36 cellular contexts compared by ENCODE assay signal in genomic region chr2:230307485-230307884, GRCh38. TPM values are rescaled to one million over a fixed set of nuclear protein-coding genes. Genes with fewer than 3 reads are reported as not detected.
"Had no signal": no experiment of that assay in that cellular context is flagged by ENCODE, and none has a peak within 500 bp of the region (broad histone marks: within the 10 kb centered on the region; RNA-seq: fewer than 3 reads in every experiment).

No MANE protein-coding gene starts in this region.

- H3K36me3 ChIP-seq: adrenal gland, ascending aorta, cardiac muscle cell had no signal

- H3K4me1 Mint-ChIP-seq: activated CD4-positive, alpha-beta memory T cell treated with anti-CD3 and anti-CD28 coated beads, Interleukin-2, amount 10 ng/mL, durations not matched to agents 7 days and 5 days; activated CD4-positive, alpha-beta T cell treated with anti-CD3 and anti-CD28 coated beads for 36 hours; activated CD8-positive, alpha-beta memory T cell treated with anti-CD3 and anti-CD28 coated beads, Interleukin-2, amount 10 ng/mL, durations not matched to agents 7 days and 5 days; brain had no signal

- H3K27ac Mint-ChIP-seq: activated CD4-positive, alpha-beta memory T cell treated with anti-CD3 and anti-CD28 coated beads, Interleukin-2, amount 10 ng/mL, durations not matched to agents 7 days and 5 days; activated CD4-positive, alpha-beta T cell treated with anti-CD3 and anti-CD28 coated beads for 36 hours; activated CD4-positive, alpha-beta T cell treated with anti-CD3 and anti-CD28 coated beads, Interleukin-2, amount 10 ng/mL, durations not matched to agents 7 days and 5 days; activated CD8-positive, alpha-beta memory T cell treated with anti-CD3 and anti-CD28 coated beads, Interleukin-2, amount 10 ng/mL, durations not matched to agents 7 days and 5 days; activated naive CD8-positive, alpha-beta T cell treated with anti-CD3 and anti-CD28 coated beads for 36 hours; activated T-cell treated with anti-CD3 and anti-CD28 coated beads, Interleukin-2, amount 50 U/mL, for 24 hours; activated T-helper 2 cell treated with anti-CD3 and anti-CD28 coated beads, Interferon-gamma antibody, Interleukin-2, Interleukin-4, amounts not matched to agents 10 μg/mL and 5 μg/mL and 100 μg/mL, durations not matched to agents 14 hours and 24 hours and 36 hours; brain; T-helper 1 cell treated with Interleukin-12 subunit alpha and Interleukin-12 subunit beta and Interleukin-4 antibody, amounts not matched to agents 30 μg/mL and 1 μg/mL, for 36 hours; T-helper 2 cell treated with Interferon-gamma antibody and Interleukin-4, amounts not matched to agents 5 μg/mL and 100 μg/mL, for 36 hours had no signal

- H3K27ac ChIP-seq: adrenal gland, ascending aorta, cardiac muscle cell, VCaP had no signal

- H3K36me3 Mint-ChIP-seq: brain had no signal

- ATAC-seq: activated CD4-positive, alpha-beta T cell treated with anti-CD3 and anti-CD28 coated beads for 36 hours; activated CD4-positive, CD25-positive, alpha-beta regulatory T cell treated with anti-CD3 and anti-CD28 coated beads, Interleukin-2, amount 50 U/mL, for 24 hours; activated CD8-positive, alpha-beta memory T cell treated with anti-CD3 and anti-CD28 coated beads, Interleukin-2, amount 10 ng/mL, durations not matched to agents 7 days and 5 days; activated CD8-positive, alpha-beta T cell treated with anti-CD3 and anti-CD28 coated beads, Interleukin-2, amount 10 ng/mL, durations not matched to agents 7 days and 5 days; activated naive CD4-positive, alpha-beta T cell treated with anti-CD3 and anti-CD28 coated beads, Interleukin-2, amount 50 U/mL, for 72 hours had no signal

- H3K9me3 ChIP-seq: adrenal gland had no signal

- H3K4me3 ChIP-seq: adrenal gland, ascending aorta, cardiac muscle cell had no signal

- DNase-seq: activated CD4-positive, alpha-beta memory T cell treated with anti-CD3 and anti-CD28 coated beads, Interleukin-2, amount 10 ng/mL, durations not matched to agents 7 days and 5 days; activated CD4-positive, alpha-beta T cell treated with anti-CD3 and anti-CD28 coated beads for 1 hour; activated CD4-positive, alpha-beta T cell treated with anti-CD3 and anti-CD28 coated beads for 36 hours; activated CD4-positive, alpha-beta T cell treated with anti-CD3 and anti-CD28 coated beads for 48 hours; activated CD4-positive, alpha-beta T cell treated with anti-CD3 and anti-CD28 coated beads, Interleukin-2, amount 10 ng/mL, durations not matched to agents 7 days and 5 days; activated CD4-positive, alpha-beta T cell treated with anti-CD3 and anti-CD28 coated beads, Interleukin-2, amount 50 U/mL, for 48 hours; activated CD4-positive, CD25-positive, alpha-beta regulatory T cell; activated CD8-positive, alpha-beta memory T cell treated with anti-CD3 and anti-CD28 coated beads for 24 hours; activated CD8-positive, alpha-beta memory T cell treated with anti-CD3 and anti-CD28 coated beads, Interleukin-2, amount 10 ng/mL, durations not matched to agents 7 days and 5 days; activated CD8-positive, alpha-beta memory T cell treated with anti-CD3 and anti-CD28 coated beads, Interleukin-2, amount 50 U/mL, for 48 hours; activated CD8-positive, alpha-beta T cell treated with anti-CD3 and anti-CD28 coated beads, Interleukin-2, amount 10 ng/mL, durations not matched to agents 7 days and 5 days; activated effector memory CD4-positive, alpha-beta T cell treated with Interleukin-2 at 50 U/mL for 16 hours; activated gamma-delta T cell; activated naive CD4-positive, alpha-beta T cell treated with anti-CD3 and anti-CD28 coated beads, Interleukin-2, amount 50 U/mL, for 16 hours; activated naive CD4-positive, alpha-beta T cell treated with Interleukin-2 at 50 U/mL for 16 hours; activated naive CD8-positive, alpha-beta T cell treated with anti-CD3 and anti-CD28 coated beads for 36 hours; activated T-cell treated with anti-CD3 and anti-CD28 coated beads, Interleukin-2, amount 50 U/mL, for 24 hours; activated T-cell treated with anti-CD3 and anti-CD28 coated beads, Interleukin-2, amount 50 U/mL, for 48 hours; adrenal gland; amniotic stem cell; anterior cingulate cortex; caudate nucleus; SW 1271; T-helper 1 cell; T-helper 2 cell; T-helper 9 cell had no signal

- H3K4me3 Mint-ChIP-seq: activated CD4-positive, alpha-beta memory T cell treated with anti-CD3 and anti-CD28 coated beads, Interleukin-2, amount 10 ng/mL, durations not matched to agents 7 days and 5 days; activated CD4-positive, alpha-beta T cell treated with anti-CD3 and anti-CD28 coated beads for 36 hours; activated CD4-positive, alpha-beta T cell treated with anti-CD3 and anti-CD28 coated beads, Interleukin-2, amount 10 ng/mL, durations not matched to agents 7 days and 5 days; activated CD8-positive, alpha-beta memory T cell treated with anti-CD3 and anti-CD28 coated beads, Interleukin-2, amount 10 ng/mL, durations not matched to agents 7 days and 5 days; activated CD8-positive, alpha-beta T cell treated with anti-CD3 and anti-CD28 coated beads, Interleukin-2, amount 10 ng/mL, durations not matched to agents 7 days and 5 days; activated naive CD8-positive, alpha-beta T cell treated with anti-CD3 and anti-CD28 coated beads for 36 hours; activated T-cell treated with anti-CD3 and anti-CD28 coated beads, Interleukin-2, amount 50 U/mL, for 24 hours; brain; central memory CD8-positive, alpha-beta T cell; T-helper 1 cell treated with Interleukin-12 subunit alpha and Interleukin-12 subunit beta and Interleukin-4 antibody, amounts not matched to agents 30 μg/mL and 1 μg/mL, for 36 hours; T-helper 2 cell treated with Interferon-gamma antibody and Interleukin-4, amounts not matched to agents 5 μg/mL and 100 μg/mL, for 36 hours had no signal

- H3K27me3 ChIP-seq: adrenal gland, ascending aorta, cardiac muscle cell had no signal

- H3K4me1 ChIP-seq: adrenal gland, ascending aorta had no signal

- H3K27me3 Mint-ChIP-seq: activated CD4-positive, alpha-beta memory T cell treated with anti-CD3 and anti-CD28 coated beads, Interleukin-2, amount 10 ng/mL, durations not matched to agents 7 days and 5 days; activated CD4-positive, alpha-beta T cell treated with anti-CD3 and anti-CD28 coated beads for 36 hours; activated CD4-positive, alpha-beta T cell treated with anti-CD3 and anti-CD28 coated beads, Interleukin-2, amount 10 ng/mL, durations not matched to agents 7 days and 5 days; activated CD8-positive, alpha-beta memory T cell treated with anti-CD3 and anti-CD28 coated beads, Interleukin-2, amount 10 ng/mL, durations not matched to agents 7 days and 5 days; activated naive CD8-positive, alpha-beta T cell treated with anti-CD3 and anti-CD28 coated beads for 36 hours; activated T-cell treated with anti-CD3 and anti-CD28 coated beads, Interleukin-2, amount 50 U/mL, for 24 hours; central memory CD8-positive, alpha-beta T cell had no signal

RNA-seq across cellular contexts. Expression of gene SP140L, which starts 19.5 kb away (rescaled TPM):
- polyA plus RNA-seq: cardiac muscle cell had no signal
